Comparison of ENCODE assay signal across 25 cellular contexts in the genomic region with DNA sequence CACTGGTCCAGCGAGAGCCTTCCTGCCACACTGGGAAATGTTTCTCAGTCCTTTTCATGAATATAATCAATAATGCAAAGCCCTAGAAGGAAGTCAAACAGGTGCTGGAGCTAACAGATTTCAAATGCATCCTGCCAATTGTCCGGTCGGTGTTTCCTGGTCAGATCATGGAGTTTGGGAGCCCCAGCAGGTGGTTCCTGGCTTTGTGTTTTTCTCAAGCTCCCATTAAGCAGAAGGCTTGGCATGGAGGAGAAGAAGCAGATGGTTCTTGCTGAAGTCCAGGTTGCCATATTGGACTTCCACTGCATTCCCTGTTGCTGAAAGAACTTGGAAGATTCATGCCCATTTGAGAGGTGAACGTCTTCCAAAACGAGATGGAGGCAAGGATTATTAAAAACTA.
DNase-seq lines count a peak whose midpoint lies in the region; ATAC-seq and TF ChIP-seq lines count a peak whose summit lies in the region.
"Had no signal": no experiment of that assay in that cellular context is flagged by ENCODE, and none has a peak within 500 bp of the region (broad histone marks: within the 10 kb centered on the region; RNA-seq: fewer than 3 reads in every experiment).

No MANE protein-coding gene starts in this region.

- DNase-seq in left ventricle myocardium inferior = no peak
- DNase-seq in Right ventricle myocardium superior = no peak
- DNase-seq in left lobe of liver (ENCODE audit: low spot score) = peak; percentile 29
- no peak for DNase-seq in thyroid gland
- DNase-seq in omental fat pad (ENCODE audit: low spot score) = no peak
- no peak for DNase-seq in HAP-1 (ENCODE audit: low spot score in 2 of 2)
- DNase-seq: activated CD4-positive, alpha-beta memory T cell treated with anti-CD3 and anti-CD28 coated beads for 36 hours; activated effector memory CD4-positive, alpha-beta T cell treated with anti-CD3 and anti-CD28 coated beads, Interleukin-2, amount 50 U/mL, for 16 hours; BE2C; COR-L47; effector CD8-positive, alpha-beta T cell; H7; mesendoderm; NCI-H1436 treated with DMSO at 0.1 percent for 48 hours; NCI-H526; Peyer's patch; SJCRH30; stimulated activated CD4-positive, alpha-beta T cell treated with anti-CD3 and anti-CD28 coated beads, Interleukin-15, amount 100 ng/mL, for 24 hours; T-cell had no signal

- no peak for TF ChIP-seq CTCF in left ventricle myocardium inferior (IDR thresholded peaks at IDR 0.05; ENCODE audit: borderline replicate concordance)
- no peak for TF ChIP-seq CTCF in thyroid gland (IDR thresholded peaks at IDR 0.05)
- no peak for TF ChIP-seq CTCF in omental fat pad (IDR thresholded peaks at IDR 0.05)

- H3K9me3 ChIP-seq in left ventricle myocardium inferior (replicated peaks) = no peaks in the 10 kb centered on the region
- H3K9me3 ChIP-seq in thyroid gland = no peaks in the 10 kb centered on the region
- no peaks in the 10 kb centered on the region; the same call in 1 of the 2 replicates for H3K9me3 ChIP-seq in HAP-1
- H3K9me3 ChIP-seq: A549, BE2C, esophagus muscularis mucosa, Peyer's patch, SJCRH30 had no signal

- no peaks in the 10 kb centered on the region for H3K27me3 ChIP-seq in left ventricle myocardium inferior (ENCODE audit: low read depth)
- H3K27me3 ChIP-seq in thyroid gland = no peaks in the 10 kb centered on the region
- H3K27me3 ChIP-seq in HAP-1 (ENCODE audit: low read depth) = no peaks in the 10 kb centered on the region
- H3K27me3 ChIP-seq: BE2C, esophagus muscularis mucosa, Peyer's patch, SJCRH30 had no signal

- in situ Hi-C loops in HAP-1 (cut with MboI; ENCODE audit: low sequenced_read_pairs) = no loop called here

- intact Hi-C loops in left ventricle myocardium inferior (cut with micrococcal nuclease) = no loop called here
- intact Hi-C loops in Right ventricle myocardium superior (cut with DNase I) = loop anchor here (10.0 kb wide), 1 partner anchor 116 kb away; no protein-coding TSS in a partner anchor
- intact Hi-C loops in thyroid gland (cut with DNase I) = no loop called here

- H3K4me1 ChIP-seq in left ventricle myocardium inferior (peaks cover 92% of the 10 kb centered on the region), thyroid gland (peaks cover 41 to 76% of the 10 kb centered on the region in 2 donors), HAP-1 (no peaks in the 10 kb centered on the region)
- H3K4me1 ChIP-seq: SJCRH30 had no signal

- 79 to 88% methylated on average over 5 of the region's 5 CpGs for WGBS in thyroid gland, 2 donors

- H3K27ac ChIP-seq in left ventricle myocardium inferior (replicated peaks) (peak overlapping the region; percentile 80), cingulate gyrus (ENCODE audit: low read depth, low read length) (peak overlapping the region; percentile 42), thyroid gland (peak overlapping the region in 2 of 3 donors; percentile 37 to 55)
- H3K27ac ChIP-seq: A549, Peyer's patch, SJCRH30 had no signal

- no peak overlapping the region for H3K4me3 ChIP-seq in left ventricle myocardium inferior
- H3K4me3 ChIP-seq in thyroid gland (replicated peaks in 1 of 3) = no peak overlapping the region
- no peak overlapping the region for H3K4me3 ChIP-seq in HAP-1
- H3K4me3 ChIP-seq: A549, esophagus muscularis mucosa, GM12878, Peyer's patch, SJCRH30 had no signal

- no peak for TF ChIP-seq POLR2A in thyroid gland (IDR thresholded peaks at IDR 0.05)

- ATAC-seq in Right ventricle myocardium superior (ENCODE audit: poor library complexity) (no peak), left lobe of liver (no peak), omental fat pad (ENCODE audit: low FRiP score) (no peak), GM21447 (IDR thresholded peaks at IDR 0.05; ENCODE audit: unreplicated experiment) (no peak)
- ATAC-seq: A549, GM12878, sciatic nerve, T-cell had no signal

- no peaks in the 10 kb centered on the region for H3K36me3 ChIP-seq in left ventricle myocardium inferior
- H3K36me3 ChIP-seq in thyroid gland = no peaks in the 10 kb centered on the region
- H3K36me3 ChIP-seq in HAP-1 (replicated peaks) = no peaks in the 10 kb centered on the region
- H3K36me3 ChIP-seq: BE2C, esophagus muscularis mucosa, Peyer's patch, SJCRH30 had no signal
